28 cellular contexts compared by ENCODE assay signal in the genomic region with DNA sequence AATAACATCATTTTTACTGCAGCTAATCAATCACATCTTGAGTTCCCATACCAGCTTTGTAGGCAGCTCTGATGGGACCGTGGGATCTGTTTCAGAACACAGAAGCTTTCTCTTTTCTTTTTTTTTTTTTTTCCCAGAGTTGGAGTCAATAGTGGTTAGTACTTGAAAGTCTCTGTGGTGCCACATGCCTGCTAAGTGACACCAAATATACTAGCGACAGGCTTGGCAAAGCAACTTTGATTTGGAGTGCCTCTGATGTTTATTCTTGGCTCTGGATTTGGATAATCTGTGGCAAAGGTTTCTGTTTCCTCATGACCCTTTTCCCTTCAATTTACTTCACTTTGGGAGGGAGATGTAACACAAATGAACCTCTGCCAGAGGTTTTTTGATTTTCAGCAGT.
"Had no signal": no experiment of that assay in that cellular context is flagged by ENCODE, and none has a peak within 500 bp of the region (broad histone marks: within the 10 kb centered on the region; RNA-seq: fewer than 3 reads in every experiment).

No MANE protein-coding gene starts in this region.

- H3K9me3 ChIP-seq: adrenal gland, ascending aorta, breast epithelium, colonic mucosa, esophagus squamous epithelium, gastroesophageal sphincter, ovary, prostate gland, tibial nerve had no signal

- H3K4me1 ChIP-seq: adrenal gland, ascending aorta, breast epithelium, colonic mucosa, gastroesophageal sphincter, prostate gland, tibial nerve had no signal

- H3K27ac ChIP-seq: adrenal gland, ascending aorta, breast epithelium, colonic mucosa, dorsolateral prefrontal cortex, esophagus squamous epithelium, gastroesophageal sphincter, ovary, prostate gland, tibial nerve had no signal

- H3K36me3 ChIP-seq: adrenal gland, ascending aorta, breast epithelium, colonic mucosa, esophagus squamous epithelium, gastroesophageal sphincter, ovary, prostate gland, tibial nerve had no signal

- H3K4me3 ChIP-seq: adrenal gland, ascending aorta, breast epithelium, colonic mucosa, dorsolateral prefrontal cortex, esophagus squamous epithelium, gastroesophageal sphincter, ovary, prostate gland, tibial nerve had no signal

- DNase-seq: activated B cell treated with CpG ODN at 0.5 μM for 24 hours; activated CD4-positive, alpha-beta T cell treated with anti-CD3 and anti-CD28 coated beads for 36 hours; activated CD4-positive, alpha-beta T cell treated with anti-CD3 and anti-CD28 coated beads, Interleukin-2, amount 50 U/mL, for 4 hours; activated CD8-positive, alpha-beta memory T cell treated with anti-CD3 and anti-CD28 coated beads for 24 hours; activated CD8-positive, alpha-beta memory T cell treated with anti-CD3 and anti-CD28 coated beads, Interleukin-2, amount 50 U/mL, for 4 hours; activated T-cell treated with anti-CD3 and anti-CD28 coated beads, Interleukin-2, amount 50 U/mL, for 24 hours; adrenal gland; colonic mucosa; dorsolateral prefrontal cortex; endodermal cell; esophagus squamous epithelium; kidney; mammary epithelial cell; midbrain; ovary; stimulated activated CD4-positive, alpha-beta T cell treated with anti-CD3 and anti-CD28 coated beads, Interleukin-4, amount 100 ng/mL, for 24 hours; stimulated activated naive CD8-positive, alpha-beta T cell treated with anti-CD3 and anti-CD28 coated beads, Interleukin-15, Interleukin-2, amounts not matched to agents 100 U/mL and 50 U/mL, for 24 hours; substantia nigra; T1000 had no signal

- ATAC-seq: activated CD4-positive, alpha-beta T cell treated with anti-CD3 and anti-CD28 coated beads for 36 hours; activated naive CD4-positive, alpha-beta T cell treated with anti-CD3 and anti-CD28 coated beads, Interleukin-2, amount 50 U/mL, for 72 hours; activated T-helper 17 cell treated with anti-CD3 and anti-CD28 coated beads, Interleukin-2, amount 50 U/mL, for 72 hours; gastroesophageal sphincter; left lobe of liver; natural killer cell treated with Interleukin-12 subunit alpha and Interleukin-12 subunit beta and Interleukin-15 and Interleukin-18, amount 100 ng/mL, for 72 hours; stimulated activated naive CD8-positive, alpha-beta T cell treated with anti-CD3 and anti-CD28 coated beads, Interleukin-15, Interleukin-2, amounts not matched to agents 100 U/mL and 50 U/mL, for 24 hours had no signal

- H3K27me3 ChIP-seq: adrenal gland, ascending aorta, breast epithelium, colonic mucosa, esophagus squamous epithelium, ovary, tibial nerve had no signal
